8 cellular contexts compared by ENCODE assay signal in the genomic region with DNA sequence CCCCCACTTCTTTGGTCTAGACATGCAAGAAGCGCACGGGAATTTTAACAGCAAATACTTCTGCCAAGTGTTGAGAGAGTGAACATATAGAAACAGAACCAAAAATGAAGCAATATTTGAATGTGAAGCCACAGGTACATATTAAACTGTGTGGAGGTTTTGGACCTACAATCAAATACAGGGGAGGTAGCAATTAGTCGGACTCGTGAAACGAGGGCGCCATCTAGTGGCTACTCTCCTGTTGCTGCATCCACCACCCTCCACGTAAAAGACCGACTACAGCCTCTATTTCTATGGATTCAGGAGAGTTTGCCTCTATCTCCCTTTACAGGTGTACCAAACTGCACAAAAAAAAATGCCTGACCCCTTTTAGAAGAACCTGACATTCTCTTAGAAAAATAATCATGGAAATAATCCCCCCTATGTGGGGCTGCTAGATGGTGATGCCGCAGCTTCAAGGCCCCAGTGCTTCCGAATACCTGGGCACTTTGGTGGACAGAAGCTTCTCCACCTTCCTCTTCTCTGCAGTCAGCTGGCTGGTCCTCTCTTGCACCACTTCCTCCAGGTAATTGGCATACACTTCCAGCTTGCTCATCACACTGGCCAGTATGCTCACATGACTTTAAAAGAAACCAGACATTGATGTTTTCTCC. TPM values are rescaled to one million over a fixed set of nuclear protein-coding genes. Genes with fewer than 3 reads are reported as not detected.
DNase-seq lines count a peak whose midpoint lies in the region; ATAC-seq and TF ChIP-seq lines count a peak whose summit lies in the region.

No MANE protein-coding gene starts in this region.

- ATAC-seq in HG03064 (IDR thresholded peaks at IDR 0.05; ENCODE audit: low read depth, unreplicated experiment) = peak; percentile 71

- POLR2A ChIA-PET in activated CD4-positive, alpha-beta memory T cell treated with anti-CD3 and anti-CD28 coated beads for 36 hours (lab: Charles Lee) = interaction anchor here (0.7 kb wide), 1 partner anchor 132 kb away, joined by 3 read pairs; a partner anchor contains a TSS

- in situ Hi-C loops in GM13976 (cut with MboI; ENCODE audit: low sequenced_read_pairs, unreplicated experiment) = loop anchor here (25.0 kb wide), 1 partner anchor 178 kb away; no protein-coding TSS in a partner anchor

- CTCF ChIA-PET in activated CD4-positive, alpha-beta memory T cell treated with anti-CD3 and anti-CD28 coated beads for 36 hours (lab: Charles Lee) = interaction anchor here (0.7 to 4.4 kb wide), 16 partner anchors 11 to 1990 kb away, joined by 3 to 27 read pairs (median 4); a partner anchor contains a TSS

- H3K9me3 Mint-ChIP-seq in activated CD4-positive, alpha-beta memory T cell treated with anti-CD3 and anti-CD28 coated beads for 36 hours = no peaks in the 10 kb centered on the region

- intact Hi-C loops in activated CD4-positive, alpha-beta memory T cell treated with anti-CD3 and anti-CD28 coated beads for 36 hours (cut with micrococcal nuclease) = loop anchor here (1.0 to 2.0 kb wide), 4 partner anchors 120 to 199 kb away; no protein-coding TSS in a partner anchor

- no peak overlapping the region for H3K27ac Mint-ChIP-seq in activated CD4-positive, alpha-beta memory T cell treated with anti-CD3 and anti-CD28 coated beads for 36 hours

- DNase-seq in 8988T (peak; percentile 30), GM13976 (ENCODE audit: low spot score) (peak; percentile 75), NCI-H460 (ENCODE audit: extremely low read depth, low read depth) (peak; percentile 71), medulla oblongata (ENCODE audit: extremely low spot score) (peak; percentile 86)
- peak; percentile 83 for DNase-seq in activated CD4-positive, alpha-beta memory T cell treated with anti-CD3 and anti-CD28 coated beads for 36 hours
- DNase-seq in effector CD4-positive, alpha-beta T cell = peak; percentile 70
- DNase-seq in stimulated activated CD8-positive, alpha-beta memory T cell treated with anti-CD3 and anti-CD28 coated beads, Interleukin-15, amount 100 ng/mL, for 24 hours (ENCODE audit: low read depth) = peak; percentile 62

- no peaks in the 10 kb centered on the region for H3K4me1 Mint-ChIP-seq in activated CD4-positive, alpha-beta memory T cell treated with anti-CD3 and anti-CD28 coated beads for 36 hours (ENCODE audit: low read depth)

- TF ChIP-seq CTCF in GM13976 (IDR thresholded peaks at IDR 0.05; ENCODE audit: borderline replicate concordance, control extremely low read depth, extremely low read depth, insufficient read depth, missing control alignments) = peak; percentile 78

- peaks cover 22% of the 10 kb centered on the region for H3K27me3 Mint-ChIP-seq in activated CD4-positive, alpha-beta memory T cell treated with anti-CD3 and anti-CD28 coated beads for 36 hours

- no peak overlapping the region for H3K4me3 Mint-ChIP-seq in activated CD4-positive, alpha-beta memory T cell treated with anti-CD3 and anti-CD28 coated beads for 36 hours

- no peaks in the 10 kb centered on the region for H3K36me3 Mint-ChIP-seq in activated CD4-positive, alpha-beta memory T cell treated with anti-CD3 and anti-CD28 coated beads for 36 hours

RNA-seq across cellular contexts. Expression of a gene that starts 31.7 kb away (rescaled TPM):
- not detected in 2 replicates for total RNA-seq in NCI-H460 (2014; rRNA removed; shearing (Covaris generic))
- polyA plus RNA-seq in NCI-H460 (2014; cell fraction: nucleus; rRNA removed) = not detected in 2 replicates
- total RNA-seq in activated CD4-positive, alpha-beta memory T cell treated with anti-CD3 and anti-CD28 coated beads for 36 hours = not detected

RNA-seq across cellular contexts. Expression of a gene that starts 59.0 kb away (rescaled TPM):
- not detected in 2 replicates for total RNA-seq in NCI-H460 (2014; rRNA removed; shearing (Covaris generic))
- polyA plus RNA-seq in NCI-H460 (2014; cell fraction: nucleus; rRNA removed) = not detected in 2 replicates
- 10 to 100 TPM; 30.1 to 32.9 TPM for total RNA-seq in activated CD4-positive, alpha-beta memory T cell treated with anti-CD3 and anti-CD28 coated beads for 36 hours

Comparison
In these comparisons a context has a peak if more than half of its experiments do, and no peak if none do; other contexts are left out.
1. Peak in every context shown above with its lines: DNase-seq and ATAC-seq.
2. DNase-seq: peak in every context shown above with its lines; median percentile 86 in medulla oblongata; 83 in activated CD4-positive, alpha-beta memory T cell treated with anti-CD3 and anti-CD28 coated beads for 36 hours; 75 in GM13976; 71 in NCI-H460; 70 in effector CD4-positive, alpha-beta T cell; 62 in stimulated activated CD8-positive, alpha-beta memory T cell treated with anti-CD3 and anti-CD28 coated beads, Interleukin-15, amount 100 ng/mL, for 24 hours; 30 in 8988T.
3. RNA of a gene that starts 59.0 kb away (total RNA-seq): 30.1 to 32.9 TPM in activated CD4-positive, alpha-beta memory T cell treated with anti-CD3 and anti-CD28 coated beads for 36 hours; not detected in NCI-H460; every median in the first group is over 10 times any median in the second.